8 cellular contexts compared by ENCODE assay signal in genomic region chr1:40951943-40952743, GRCh38. TPM values are rescaled to one million over a fixed set of nuclear protein-coding genes. Genes with fewer than 3 reads are reported as not detected.
DNase-seq lines count a peak whose midpoint lies in the region; ATAC-seq, FAIRE-seq and TF ChIP-seq lines count a peak whose summit lies in the region.

No MANE protein-coding gene starts in this region.

- peak; percentile 24 for FAIRE-seq in GM12892 (lab: Jason Lieb, UNC)

- intact Hi-C loops in colonic mucosa (cut with DNase I), result loop anchor here (2.0 to 5.0 kb wide), 3 partner anchors 103 to 340 kb away; no protein-coding TSS in a partner anchor
- intact Hi-C loops in lower lobe of right lung (cut with DNase I), result loop anchor here (10.0 kb wide), 1 partner anchor 97 kb away; no protein-coding TSS in a partner anchor

- H3K9ac ChIP-seq in colonic mucosa (ENCODE audit: low read depth in 2 of 2, low read length in 2 of 2), result no peak overlapping the region

- H3K4me1 ChIP-seq in colonic mucosa (no peaks in the 10 kb centered on the region), lower lobe of right lung (peaks cover 7% of the 10 kb centered on the region)

- TF ChIP-seq POLR2A in GM12892 (IDR thresholded peaks at IDR 0.05; ENCODE audit: low read depth, low read length), result no peak

- H3K4me3 ChIP-seq in colonic mucosa (no peak overlapping the region), lower lobe of right lung (no peak overlapping the region)

- TF ChIP-seq CTCF in colonic mucosa (IDR thresholded peaks at IDR 0.05) (peak; percentile 83), lower lobe of right lung (IDR thresholded peaks at IDR 0.05) (peak; percentile 92)

- peak; percentile 83 to 87 for ATAC-seq in lower lobe of right lung
- no peak for ATAC-seq in GM18861 (IDR thresholded peaks at IDR 0.05; ENCODE audit: unreplicated experiment)

- H3K9me3 ChIP-seq in colonic mucosa (no peaks in the 10 kb centered on the region), lower lobe of right lung (no peaks in the 10 kb centered on the region)

- DNase-seq in A172 (ENCODE audit: low spot score) (peak; percentile 42), GM12892 (ENCODE audit: insufficient read length) (peak; percentile 56), NCI-H2171 treated with DMSO at 0.1 percent for 48 hours (lab: John Stamatoyannopoulos, UW) (peak; percentile 77), colonic mucosa (peak; percentile 75), lower lobe of right lung (peak; percentile 83)
- DNase-seq in activated CD4-positive, alpha-beta T cell treated with anti-CD3 and anti-CD28 coated beads for 4 hours, result peak; percentile 50 to 62
- peak; percentile 31 for DNase-seq in stimulated activated CD8-positive, alpha-beta memory T cell treated with anti-CD3 and anti-CD28 coated beads, Interleukin-12 subunit alpha, Interleukin-12 subunit beta, amount 100 ng/mL, for 4 hours (ENCODE audit: low read depth)

- H3K27ac ChIP-seq in colonic mucosa, result no peak overlapping the region
- H3K27ac ChIP-seq in lower lobe of right lung, result no peak overlapping the region

- H3K36me3 ChIP-seq in colonic mucosa (no peaks in the 10 kb centered on the region), lower lobe of right lung (no peaks in the 10 kb centered on the region)

- H3K27me3 ChIP-seq in colonic mucosa (no peaks in the 10 kb centered on the region), lower lobe of right lung (ENCODE audit: low read depth) (peaks cover 5% of the 10 kb centered on the region)

RNA-seq across cellular contexts. Expression of gene CTPS1, which starts 27.4 kb away (rescaled TPM):
- total RNA-seq in A172 (2014; rRNA removed; shearing (Covaris generic)), result 41.2 and 43.8 TPM in 2 replicates
- polyA plus RNA-seq in GM12892 (2012; ENCODE audit: missing spikeins), result 44.6 TPM
- 10 to 100 TPM; 14.1 to 25.5 TPM for total RNA-seq in colonic mucosa
- 16.2 TPM for total RNA-seq in lower lobe of right lung

Comparison
In these comparisons a context has a peak if more than half of its experiments do, and no peak if none do; other contexts are left out.
1. DNase-seq: peak in every context shown above with its lines; median percentile 83 in lower lobe of right lung; 77 in NCI-H2171 treated with DMSO at 0.1 percent for 48 hours; 75 in colonic mucosa; 56 in GM12892; 56 in activated CD4-positive, alpha-beta T cell treated with anti-CD3 and anti-CD28 coated beads for 4 hours; 42 in A172; 31 in stimulated activated CD8-positive, alpha-beta memory T cell treated with anti-CD3 and anti-CD28 coated beads, Interleukin-12 subunit alpha, Interleukin-12 subunit beta, amount 100 ng/mL, for 4 hours.